ENCODE assay signal across 1 cellular context in the genomic region with DNA sequence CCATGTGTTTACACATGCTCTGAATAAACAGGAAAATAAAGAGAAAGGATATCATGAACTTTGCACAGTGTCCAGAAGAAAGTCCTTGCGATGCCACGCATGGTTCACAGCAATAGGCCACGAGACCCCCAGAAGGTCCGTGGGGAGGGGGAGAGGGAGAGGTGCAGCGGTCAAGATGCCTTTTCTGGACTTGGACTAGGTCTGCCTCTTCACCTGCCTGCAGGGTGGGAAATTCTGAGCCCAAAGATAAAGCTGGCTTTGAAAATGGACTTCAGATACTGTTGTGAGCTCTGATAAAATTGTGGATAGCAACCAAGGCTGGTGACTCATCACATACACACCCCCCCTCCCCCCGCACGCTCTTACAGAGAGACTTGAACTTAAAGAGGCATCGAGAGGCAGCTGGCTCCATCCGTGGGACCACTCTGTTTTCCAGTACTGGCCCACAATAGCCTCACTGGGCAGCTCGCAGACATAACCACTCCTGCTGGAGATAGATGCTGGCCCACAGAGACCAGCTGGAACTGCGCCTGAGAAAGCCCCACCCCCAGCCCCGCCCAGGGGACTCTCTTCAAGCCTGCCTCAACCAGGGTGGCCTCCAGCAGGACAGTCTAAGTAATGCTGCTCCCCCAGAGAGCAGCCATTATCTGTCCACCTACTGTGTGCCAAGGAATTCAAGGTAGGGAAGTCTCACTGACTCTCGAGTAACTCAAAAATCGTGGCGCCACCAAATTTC.
TF ChIP-seq lines count a peak whose summit lies in the region.

No MANE protein-coding gene starts in this region.

TF ChIP-seq in HEK293, 187 proteins besides CTCF, POLR2A, EP300 and RAD21 (continued from another document and continues in another):
- TF ChIP-seq, protein P1, sequence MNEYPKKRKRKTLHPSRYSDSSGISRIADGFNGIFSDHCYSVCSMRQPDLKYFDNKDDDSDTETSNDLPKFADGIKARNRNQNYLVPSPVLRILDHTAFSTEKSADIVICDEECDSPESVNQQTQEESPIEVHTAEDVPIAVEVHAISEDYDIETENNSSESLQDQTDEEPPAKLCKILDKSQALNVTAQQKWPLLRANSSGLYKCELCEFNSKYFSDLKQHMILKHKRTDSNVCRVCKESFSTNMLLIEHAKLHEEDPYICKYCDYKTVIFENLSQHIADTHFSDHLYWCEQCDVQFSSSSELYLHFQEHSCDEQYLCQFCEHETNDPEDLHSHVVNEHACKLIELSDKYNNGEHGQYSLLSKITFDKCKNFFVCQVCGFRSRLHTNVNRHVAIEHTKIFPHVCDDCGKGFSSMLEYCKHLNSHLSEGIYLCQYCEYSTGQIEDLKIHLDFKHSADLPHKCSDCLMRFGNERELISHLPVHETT (tag by site-specific recombination; IDR thresholded peaks at IDR 0.05), result no peak
- TF ChIP-seq, protein P2, sequence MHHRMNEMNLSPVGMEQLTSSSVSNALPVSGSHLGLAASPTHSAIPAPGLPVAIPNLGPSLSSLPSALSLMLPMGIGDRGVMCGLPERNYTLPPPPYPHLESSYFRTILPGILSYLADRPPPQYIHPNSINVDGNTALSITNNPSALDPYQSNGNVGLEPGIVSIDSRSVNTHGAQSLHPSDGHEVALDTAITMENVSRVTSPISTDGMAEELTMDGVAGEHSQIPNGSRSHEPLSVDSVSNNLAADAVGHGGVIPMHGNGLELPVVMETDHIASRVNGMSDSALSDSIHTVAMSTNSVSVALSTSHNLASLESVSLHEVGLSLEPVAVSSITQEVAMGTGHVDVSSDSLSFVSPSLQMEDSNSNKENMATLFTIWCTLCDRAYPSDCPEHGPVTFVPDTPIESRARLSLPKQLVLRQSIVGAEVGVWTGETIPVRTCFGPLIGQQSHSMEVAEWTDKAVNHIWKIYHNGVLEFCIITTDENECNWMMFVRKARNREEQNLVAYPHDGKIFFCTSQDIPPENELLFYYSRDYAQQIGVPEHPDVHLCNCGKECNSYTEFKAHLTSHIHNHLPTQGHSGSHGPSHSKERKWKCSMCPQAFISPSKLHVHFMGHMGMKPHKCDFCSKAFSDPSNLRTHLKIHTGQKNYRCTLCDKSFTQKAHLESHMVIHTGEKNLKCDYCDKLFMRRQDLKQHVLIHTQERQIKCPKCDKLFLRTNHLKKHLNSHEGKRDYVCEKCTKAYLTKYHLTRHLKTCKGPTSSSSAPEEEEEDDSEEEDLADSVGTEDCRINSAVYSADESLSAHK (tag by site-specific recombination; IDR thresholded peaks at IDR 0.05), result no peak
- TF ChIP-seq ZNF776 (tag by site-specific recombination; IDR thresholded peaks at IDR 0.05; ENCODE audit: borderline replicate concordance), result no peak
- peak; percentile 71; the same call in 1 of the 2 replicates for TF ChIP-seq ZNF600 (tag by site-specific recombination; IDR thresholded peaks at IDR 0.05)
- TF ChIP-seq, protein P3, sequence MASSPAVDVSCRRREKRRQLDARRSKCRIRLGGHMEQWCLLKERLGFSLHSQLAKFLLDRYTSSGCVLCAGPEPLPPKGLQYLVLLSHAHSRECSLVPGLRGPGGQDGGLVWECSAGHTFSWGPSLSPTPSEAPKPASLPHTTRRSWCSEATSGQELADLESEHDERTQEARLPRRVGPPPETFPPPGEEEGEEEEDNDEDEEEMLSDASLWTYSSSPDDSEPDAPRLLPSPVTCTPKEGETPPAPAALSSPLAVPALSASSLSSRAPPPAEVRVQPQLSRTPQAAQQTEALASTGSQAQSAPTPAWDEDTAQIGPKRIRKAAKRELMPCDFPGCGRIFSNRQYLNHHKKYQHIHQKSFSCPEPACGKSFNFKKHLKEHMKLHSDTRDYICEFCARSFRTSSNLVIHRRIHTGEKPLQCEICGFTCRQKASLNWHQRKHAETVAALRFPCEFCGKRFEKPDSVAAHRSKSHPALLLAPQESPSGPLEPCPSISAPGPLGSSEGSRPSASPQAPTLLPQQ (tag by site-specific recombination; IDR thresholded peaks at IDR 0.05), result peak; percentile 97
- no peak for TF ChIP-seq ZNF10 (tag by site-specific recombination; IDR thresholded peaks at IDR 0.05)
- TF ChIP-seq KLF7 (tag by site-specific recombination; IDR thresholded peaks at IDR 0.05; ENCODE audit: borderline replicate concordance), result no peak
- TF ChIP-seq, protein P4, sequence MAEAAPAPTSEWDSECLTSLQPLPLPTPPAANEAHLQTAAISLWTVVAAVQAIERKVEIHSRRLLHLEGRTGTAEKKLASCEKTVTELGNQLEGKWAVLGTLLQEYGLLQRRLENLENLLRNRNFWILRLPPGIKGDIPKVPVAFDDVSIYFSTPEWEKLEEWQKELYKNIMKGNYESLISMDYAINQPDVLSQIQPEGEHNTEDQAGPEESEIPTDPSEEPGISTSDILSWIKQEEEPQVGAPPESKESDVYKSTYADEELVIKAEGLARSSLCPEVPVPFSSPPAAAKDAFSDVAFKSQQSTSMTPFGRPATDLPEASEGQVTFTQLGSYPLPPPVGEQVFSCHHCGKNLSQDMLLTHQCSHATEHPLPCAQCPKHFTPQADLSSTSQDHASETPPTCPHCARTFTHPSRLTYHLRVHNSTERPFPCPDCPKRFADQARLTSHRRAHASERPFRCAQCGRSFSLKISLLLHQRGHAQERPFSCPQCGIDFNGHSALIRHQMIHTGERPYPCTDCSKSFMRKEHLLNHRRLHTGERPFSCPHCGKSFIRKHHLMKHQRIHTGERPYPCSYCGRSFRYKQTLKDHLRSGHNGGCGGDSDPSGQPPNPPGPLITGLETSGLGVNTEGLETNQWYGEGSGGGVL (tag by site-specific recombination; IDR thresholded peaks at IDR 0.05), result no peak
- peak; percentile 77 for TF ChIP-seq BCL11A (tag by site-specific recombination; IDR thresholded peaks at IDR 0.05; ENCODE audit: low read depth)
- TF ChIP-seq SALL2 (tag by site-specific recombination; IDR thresholded peaks at IDR 0.05; ENCODE audit: borderline replicate concordance), result no peak
- TF ChIP-seq SP7 (tag by site-specific recombination; IDR thresholded peaks at IDR 0.05), result 0 out of 2 replicates have a peak, but pooled peaks have one; percentile 40
- no peak for TF ChIP-seq ZNF155 (tag by site-specific recombination; IDR thresholded peaks at IDR 0.05)
- TF ChIP-seq, protein P5, sequence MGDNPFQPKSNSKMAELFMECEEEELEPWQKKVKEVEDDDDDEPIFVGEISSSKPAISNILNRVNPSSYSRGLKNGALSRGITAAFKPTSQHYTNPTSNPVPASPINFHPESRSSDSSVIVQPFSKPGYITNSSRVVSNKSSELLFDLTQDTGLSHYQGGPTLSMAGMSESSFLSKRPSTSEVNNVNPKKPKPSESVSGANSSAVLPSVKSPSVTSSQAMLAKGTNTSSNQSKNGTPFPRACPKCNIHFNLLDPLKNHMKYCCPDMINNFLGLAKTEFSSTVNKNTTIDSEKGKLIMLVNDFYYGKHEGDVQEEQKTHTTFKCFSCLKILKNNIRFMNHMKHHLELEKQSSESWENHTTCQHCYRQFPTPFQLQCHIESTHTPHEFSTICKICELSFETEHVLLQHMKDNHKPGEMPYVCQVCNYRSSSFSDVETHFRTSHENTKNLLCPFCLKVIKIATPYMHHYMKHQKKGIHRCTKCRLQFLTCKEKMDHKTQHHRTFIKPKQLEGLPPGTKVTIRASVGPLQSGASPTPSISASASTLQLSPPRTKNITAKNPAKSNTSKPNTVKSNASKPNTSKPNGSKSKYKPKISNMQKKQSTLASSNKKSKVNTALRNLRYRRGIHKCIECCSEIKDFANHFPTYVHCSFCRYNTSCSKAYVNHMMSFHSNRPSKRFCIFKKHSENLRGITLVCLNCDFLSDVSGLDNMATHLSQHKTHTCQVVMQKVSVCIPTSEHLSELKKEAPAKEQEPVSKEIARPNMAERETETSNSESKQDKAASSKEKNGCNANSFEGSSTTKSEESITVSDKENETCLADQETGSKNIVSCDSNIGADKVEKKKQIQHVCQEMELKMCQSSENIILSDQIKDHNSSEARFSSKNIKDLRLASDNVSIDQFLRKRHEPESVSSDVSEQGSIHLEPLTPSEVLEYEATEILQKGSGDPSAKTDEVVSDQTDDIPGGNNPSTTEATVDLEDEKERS (tag by site-specific recombination; IDR thresholded peaks at IDR 0.05), result no peak
- no peak for TF ChIP-seq ZNF404 (tag by site-specific recombination; IDR thresholded peaks at IDR 0.05)
- TF ChIP-seq ZNF214 (tag by site-specific recombination; IDR thresholded peaks at IDR 0.05; ENCODE audit: borderline replicate concordance), result no peak
- TF ChIP-seq, protein P6, sequence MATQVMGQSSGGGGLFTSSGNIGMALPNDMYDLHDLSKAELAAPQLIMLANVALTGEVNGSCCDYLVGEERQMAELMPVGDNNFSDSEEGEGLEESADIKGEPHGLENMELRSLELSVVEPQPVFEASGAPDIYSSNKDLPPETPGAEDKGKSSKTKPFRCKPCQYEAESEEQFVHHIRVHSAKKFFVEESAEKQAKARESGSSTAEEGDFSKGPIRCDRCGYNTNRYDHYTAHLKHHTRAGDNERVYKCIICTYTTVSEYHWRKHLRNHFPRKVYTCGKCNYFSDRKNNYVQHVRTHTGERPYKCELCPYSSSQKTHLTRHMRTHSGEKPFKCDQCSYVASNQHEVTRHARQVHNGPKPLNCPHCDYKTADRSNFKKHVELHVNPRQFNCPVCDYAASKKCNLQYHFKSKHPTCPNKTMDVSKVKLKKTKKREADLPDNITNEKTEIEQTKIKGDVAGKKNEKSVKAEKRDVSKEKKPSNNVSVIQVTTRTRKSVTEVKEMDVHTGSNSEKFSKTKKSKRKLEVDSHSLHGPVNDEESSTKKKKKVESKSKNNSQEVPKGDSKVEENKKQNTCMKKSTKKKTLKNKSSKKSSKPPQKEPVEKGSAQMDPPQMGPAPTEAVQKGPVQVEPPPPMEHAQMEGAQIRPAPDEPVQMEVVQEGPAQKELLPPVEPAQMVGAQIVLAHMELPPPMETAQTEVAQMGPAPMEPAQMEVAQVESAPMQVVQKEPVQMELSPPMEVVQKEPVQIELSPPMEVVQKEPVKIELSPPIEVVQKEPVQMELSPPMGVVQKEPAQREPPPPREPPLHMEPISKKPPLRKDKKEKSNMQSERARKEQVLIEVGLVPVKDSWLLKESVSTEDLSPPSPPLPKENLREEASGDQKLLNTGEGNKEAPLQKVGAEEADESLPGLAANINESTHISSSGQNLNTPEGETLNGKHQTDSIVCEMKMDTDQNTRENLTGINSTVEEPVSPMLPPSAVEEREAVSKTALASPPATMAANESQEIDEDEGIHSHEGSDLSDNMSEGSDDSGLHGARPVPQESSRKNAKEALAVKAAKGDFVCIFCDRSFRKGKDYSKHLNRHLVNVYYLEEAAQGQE (tag by site-specific recombination; IDR thresholded peaks at IDR 0.05), result peak; percentile 42; the same call in 1 of the 2 replicates
- TF ChIP-seq ZNF335 (tag by site-specific recombination; conservative IDR thresholded peaks at IDR 0.05), result peak; percentile 83
- peak; percentile 83 for TF ChIP-seq KLF9 (tag by site-specific recombination; IDR thresholded peaks at IDR 0.05; ENCODE audit: low read depth)
- TF ChIP-seq GLIS2 (tag by site-specific recombination; IDR thresholded peaks at IDR 0.05), result peak; percentile 47; the same call in 1 of the 2 replicates
- TF ChIP-seq, protein P7, sequence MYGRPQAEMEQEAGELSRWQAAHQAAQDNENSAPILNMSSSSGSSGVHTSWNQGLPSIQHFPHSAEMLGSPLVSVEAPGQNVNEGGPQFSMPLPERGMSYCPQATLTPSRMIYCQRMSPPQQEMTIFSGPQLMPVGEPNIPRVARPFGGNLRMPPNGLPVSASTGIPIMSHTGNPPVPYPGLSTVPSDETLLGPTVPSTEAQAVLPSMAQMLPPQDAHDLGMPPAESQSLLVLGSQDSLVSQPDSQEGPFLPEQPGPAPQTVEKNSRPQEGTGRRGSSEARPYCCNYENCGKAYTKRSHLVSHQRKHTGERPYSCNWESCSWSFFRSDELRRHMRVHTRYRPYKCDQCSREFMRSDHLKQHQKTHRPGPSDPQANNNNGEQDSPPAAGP (tag by site-specific recombination; IDR thresholded peaks at IDR 0.05), result 0 out of 2 replicates have a peak, but pooled peaks have one; percentile 60
- no peak for TF ChIP-seq ZNF585B (tag by site-specific recombination; IDR thresholded peaks at IDR 0.05)
- TF ChIP-seq, protein P8, sequence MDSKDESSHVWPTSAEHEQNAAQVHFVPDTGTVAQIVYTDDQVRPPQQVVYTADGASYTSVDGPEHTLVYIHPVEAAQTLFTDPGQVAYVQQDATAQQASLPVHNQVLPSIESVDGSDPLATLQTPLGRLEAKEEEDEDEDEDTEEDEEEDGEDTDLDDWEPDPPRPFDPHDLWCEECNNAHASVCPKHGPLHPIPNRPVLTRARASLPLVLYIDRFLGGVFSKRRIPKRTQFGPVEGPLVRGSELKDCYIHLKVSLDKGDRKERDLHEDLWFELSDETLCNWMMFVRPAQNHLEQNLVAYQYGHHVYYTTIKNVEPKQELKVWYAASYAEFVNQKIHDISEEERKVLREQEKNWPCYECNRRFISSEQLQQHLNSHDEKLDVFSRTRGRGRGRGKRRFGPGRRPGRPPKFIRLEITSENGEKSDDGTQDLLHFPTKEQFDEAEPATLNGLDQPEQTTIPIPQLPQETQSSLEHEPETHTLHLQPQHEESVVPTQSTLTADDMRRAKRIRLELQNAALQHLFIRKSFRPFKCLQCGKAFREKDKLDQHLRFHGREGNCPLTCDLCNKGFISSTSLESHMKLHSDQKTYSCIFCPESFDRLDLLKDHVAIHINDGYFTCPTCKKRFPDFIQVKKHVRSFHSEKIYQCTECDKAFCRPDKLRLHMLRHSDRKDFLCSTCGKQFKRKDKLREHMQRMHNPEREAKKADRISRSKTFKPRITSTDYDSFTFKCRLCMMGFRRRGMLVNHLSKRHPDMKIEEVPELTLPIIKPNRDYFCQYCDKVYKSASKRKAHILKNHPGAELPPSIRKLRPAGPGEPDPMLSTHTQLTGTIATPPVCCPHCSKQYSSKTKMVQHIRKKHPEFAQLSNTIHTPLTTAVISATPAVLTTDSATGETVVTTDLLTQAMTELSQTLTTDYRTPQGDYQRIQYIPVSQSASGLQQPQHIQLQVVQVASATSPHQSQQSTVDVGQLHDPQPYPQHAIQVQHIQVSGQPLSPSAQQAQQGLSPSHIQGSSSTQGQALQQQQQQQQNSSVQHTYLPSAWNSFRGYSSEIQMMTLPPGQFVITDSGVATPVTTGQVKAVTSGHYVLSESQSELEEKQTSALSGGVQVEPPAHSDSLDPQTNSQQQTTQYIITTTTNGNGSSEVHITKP (tag by site-specific recombination; IDR thresholded peaks at IDR 0.05), result 0 out of 2 replicates have a peak, but pooled peaks have one; percentile 32
- peak; percentile 76 for TF ChIP-seq ZBTB17 (tag by site-specific recombination; IDR thresholded peaks at IDR 0.05)
- TF ChIP-seq ZNF174 (tag by site-specific recombination; IDR thresholded peaks at IDR 0.05), result no peak
- TF ChIP-seq SP3 (tag by site-specific recombination; IDR thresholded peaks at IDR 0.05), result peak; percentile 39
- no peak for TF ChIP-seq ZNF624 (tag by site-specific recombination; IDR thresholded peaks at IDR 0.05)
- TF ChIP-seq ZNF211 (tag by site-specific recombination; IDR thresholded peaks at IDR 0.05; ENCODE audit: low read depth), result no peak
- TF ChIP-seq ZIC2 (tag by site-specific recombination; IDR thresholded peaks at IDR 0.05), result 0 out of 2 replicates have a peak, but pooled peaks have one; percentile 12
- TF ChIP-seq, protein P9, sequence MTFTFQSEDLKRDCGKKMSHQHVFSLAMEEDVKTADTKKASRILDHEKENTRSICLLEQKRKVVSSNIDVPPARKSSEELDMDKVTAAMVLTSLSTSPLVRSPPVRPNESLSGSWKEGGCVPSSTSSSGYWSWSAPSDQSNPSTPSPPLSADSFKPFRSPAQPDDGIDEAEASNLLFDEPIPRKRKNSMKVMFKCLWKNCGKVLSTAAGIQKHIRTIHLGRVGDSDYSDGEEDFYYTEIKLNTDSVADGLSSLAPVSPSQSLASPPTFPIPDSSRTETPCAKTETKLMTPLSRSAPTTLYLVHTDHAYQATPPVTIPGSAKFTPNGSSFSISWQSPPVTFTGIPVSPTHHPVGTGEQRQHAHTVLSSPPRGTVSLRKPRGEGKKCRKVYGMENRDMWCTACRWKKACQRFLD (tag by site-specific recombination; IDR thresholded peaks at IDR 0.05), result no peak
- no peak for TF ChIP-seq ZNF549 (tag by site-specific recombination; IDR thresholded peaks at IDR 0.05)
